Comparison of ENCODE assay signal across 8 cellular contexts in genomic region chr1:228637529-228637928, GRCh38.
DNase-seq lines count a peak whose midpoint lies in the region; TF ChIP-seq lines count a peak whose summit lies in the region.
"Not testable (repeated sequence)": the region's sequence is repeated elsewhere in the genome, so short reads cannot be mapped to it uniquely, and the experiment has no call there.

No MANE protein-coding gene starts in this region.

- not testable (repeated sequence) for H3K4me1 ChIP-seq in adrenal gland (replicated peaks in 1 of 2); urinary bladder (ENCODE audit: insufficient read depth)

- POLR2A ChIA-PET in BJ (lab: Charles Lee) = not testable (repeated sequence)

- not testable (repeated sequence) for H3K36me3 Mint-ChIP-seq in glutamatergic neuron (ENCODE audit: unreplicated experiment)

- H3K27me3 ChIP-seq in BJ (ENCODE audit: control insufficient read depth, insufficient read depth, low read length); HL-60 (ENCODE audit: insufficient read depth, poor library complexity, severe bottlenecking); adrenal gland: not testable (repeated sequence)

- TF ChIP-seq POLR2A in adrenal gland (IDR thresholded peaks at IDR 0.05); lower leg skin (IDR thresholded peaks at IDR 0.05): not testable (repeated sequence)

- H3K4me1 Mint-ChIP-seq in glutamatergic neuron (ENCODE audit: low read depth, unreplicated experiment) = not testable (repeated sequence)

- 4 to 10% methylated on average over 11 to 12 of the region's 39 CpGs; no CpG with 5 or more reads in 2 of the 4 donors for WGBS in adrenal gland, 4 donors
- WGBS in lower leg skin, 2 donors = 0 to 11% methylated on average over 6 to 9 of the region's 39 CpGs
- no CpG with 5 or more reads among the region's 39 CpGs for WGBS in urinary bladder

- H3K9ac ChIP-seq in SK-N-MC (ENCODE audit: insufficient read length) = peak overlapping the region; percentile 57

- not testable (repeated sequence) for H3K27ac Mint-ChIP-seq in glutamatergic neuron (ENCODE audit: unreplicated experiment)

- not testable (repeated sequence) for H3K27me3 Mint-ChIP-seq in glutamatergic neuron (ENCODE audit: unreplicated experiment)

- H3K4me3 ChIP-seq in BJ (ENCODE audit: low read depth, low read length) = peak overlapping the region; percentile 18; the same call in 1 of the 2 replicates
- peak overlapping the region; percentile 37 for H3K4me3 ChIP-seq in HL-60 (replicated peaks; ENCODE audit: insufficient read depth, low read length)
- peak overlapping the region; percentile 72 for H3K4me3 ChIP-seq in SK-N-MC
- H3K4me3 ChIP-seq in adrenal gland = peak overlapping the region in 1 of 4 donors; percentile 39
- not testable (repeated sequence) for H3K4me3 ChIP-seq in lower leg skin (ENCODE audit: low read depth, poor library complexity, severe bottlenecking)
- H3K4me3 ChIP-seq in retinal pigment epithelial cell (ENCODE audit: low read length) = peak overlapping the region; percentile 29
- H3K4me3 ChIP-seq in urinary bladder (ENCODE audit: low read depth, low read length) = peak overlapping the region; percentile 32

- H3K4me3 Mint-ChIP-seq in glutamatergic neuron (ENCODE audit: unreplicated experiment) = not testable (repeated sequence)

- H3K36me3 ChIP-seq in BJ (ENCODE audit: control insufficient read depth, insufficient read depth, low read length); SK-N-MC (ENCODE audit: insufficient read depth, low read length); adrenal gland (replicated peaks in 1 of 2); urinary bladder (ENCODE audit: insufficient read depth): not testable (repeated sequence)

- not testable (repeated sequence) for DNase-seq in BJ (ENCODE audit: low read depth); SK-N-MC (ENCODE audit: low read depth, low spot score); retinal pigment epithelial cell (ENCODE audit: low read depth)
- DNase-seq in HL-60 (ENCODE audit: low read depth in 1 of 2, low spot score in 1 of 2) (peak in 1 of 2 experiments; percentile 45), adrenal gland (peak in 4 of 7 donors; percentile 14 to 64 (median 30)), glutamatergic neuron (peak; percentile 19), lower leg skin (ENCODE audit: low spot score in 2 of 2) (peak; percentile 32 to 93)

- not testable (repeated sequence) for H3K9me3 Mint-ChIP-seq in glutamatergic neuron (ENCODE audit: unreplicated experiment)

- not testable (repeated sequence) for H3K27ac ChIP-seq in HL-60 (replicated peaks); SK-N-MC; adrenal gland; urinary bladder (ENCODE audit: low read depth)

- intact Hi-C loops in adrenal gland (cut with DNase I); lower leg skin (cut with DNase I; ENCODE audit: low total_unique reads): not testable (repeated sequence)

- not testable (repeated sequence) for H3K9me3 ChIP-seq in SK-N-MC (ENCODE audit: low read depth, low read length); adrenal gland (replicated peaks in 1 of 3)

- not testable (repeated sequence) for TF ChIP-seq CTCF in BJ (IDR thresholded peaks at IDR 0.05; ENCODE audit: insufficient read depth, low read depth, low read length); HL-60 (IDR thresholded peaks at IDR 0.05; ENCODE audit: insufficient read depth, low read length); adrenal gland (IDR thresholded peaks at IDR 0.05); glutamatergic neuron (IDR thresholded peaks at IDR 0.05; ENCODE audit: partially characterized antibody, unreplicated experiment); lower leg skin (IDR thresholded peaks at IDR 0.05); retinal pigment epithelial cell (conservative IDR thresholded peaks at IDR 0.05; ENCODE audit: low read depth, low read length)

- CTCF ChIA-PET in BJ (lab: Yijun Ruan, JAX) = not testable (repeated sequence)
